Comparison of ENCODE assay signal across 8 cellular contexts in genomic region chr12:65278576-65279386, GRCh38. TPM values are rescaled to one million over a fixed set of nuclear protein-coding genes. Genes with fewer than 3 reads are reported as not detected.
DNase-seq lines count a peak whose midpoint lies in the region; ATAC-seq and TF ChIP-seq lines count a peak whose summit lies in the region.

TSS of gene MSRB3 (plus strand) at chr12:65278683. CDS start at chr12:65308580, 29,897 bp downstream.

- H3K36me3 Mint-ChIP-seq in naive thymus-derived CD4-positive, alpha-beta T cell: no peaks in the 10 kb centered on the region

- H3K4me3 Mint-ChIP-seq in naive thymus-derived CD4-positive, alpha-beta T cell: peak within 1 kb of the TSS; percentile 63 to 80 (median 71)

- H4K20me1 ChIP-seq in IMR-90 (ENCODE audit: insufficient read depth, low read length): peaks cover 32% of the 10 kb centered on the region; the same call in 1 of the 2 replicates

- peak within 1 kb of the TSS; percentile 53 for H2BK20ac ChIP-seq in IMR-90 (ENCODE audit: low read depth, low read length)

- H2AK9ac ChIP-seq in IMR-90 (replicated peaks; ENCODE audit: low read depth, low read length, poor library complexity): peak within 1 kb of the TSS; percentile 99

- ATAC-seq in GM21360 (IDR thresholded peaks at IDR 0.05; ENCODE audit: unreplicated experiment): peak; percentile 70
- peak; percentile 90 for ATAC-seq in IMR-90 (ENCODE audit: low read depth)
- ATAC-seq in naive thymus-derived CD4-positive, alpha-beta T cell: peak; percentile 62
- ATAC-seq in aorta (ENCODE audit: low FRiP score): peak; percentile 96

- H2BK120ac ChIP-seq in IMR-90 (ENCODE audit: low read depth, low read length): peak within 1 kb of the TSS; percentile 94

- peak within 1 kb of the TSS; percentile 96 for H3K9ac ChIP-seq in IMR-90 (ENCODE audit: low read depth, low read length)

- no peaks in the 10 kb centered on the region for H3K9me3 Mint-ChIP-seq in naive thymus-derived CD4-positive, alpha-beta T cell

- TF ChIP-seq POLR2A in IMR-90 (IDR thresholded peaks at IDR 0.05; ENCODE audit: low read depth, low read length): no peak; the same call in 1 of the 2 replicates

- H3K27ac ChIP-seq in IMR-90 (ENCODE audit: insufficient read depth, low read length) (peak within 1 kb of the TSS; percentile 100), aorta (ENCODE audit: low read depth in 1 of 2, low read length in 2 of 2) (peak within 1 kb of the TSS; percentile 85 to 99)
- H3K27ac ChIP-seq in naive thymus-derived CD4-positive, alpha-beta T cell (ENCODE audit: low read depth, low read length): no peak within 1 kb of the TSS

- H3K4me2 ChIP-seq in IMR-90 (ENCODE audit: low read depth, low read length): peak within 1 kb of the TSS; percentile 95

- H2AK5ac ChIP-seq in IMR-90 (ENCODE audit: low read depth, low read length): peak within 1 kb of the TSS; percentile 95

- in situ Hi-C loops in IMR-90 (cut with MboI; ENCODE audit: low sequenced_read_pairs): loop anchor here (25.0 kb wide), 1 partner anchor 1134 kb away; no protein-coding TSS in a partner anchor

- H3K4me3 ChIP-seq in IMR-90 (ENCODE audit: insufficient read depth, low read depth, low read length) (peak within 1 kb of the TSS; percentile 99), aorta (ENCODE audit: low read length in 2 of 2) (peak within 1 kb of the TSS; percentile 60 to 90)
- peak within 1 kb of the TSS; percentile 43 for H3K4me3 ChIP-seq in naive thymus-derived CD4-positive, alpha-beta T cell (ENCODE audit: low read length)

- peaks cover 7% of the 10 kb centered on the region for H3K4me1 ChIP-seq in IMR-90 (ENCODE audit: control insufficient read depth, insufficient read depth, low read length)
- no peaks in the 10 kb centered on the region for H3K4me1 ChIP-seq in naive thymus-derived CD4-positive, alpha-beta T cell (ENCODE audit: control insufficient read depth in 2 of 2, insufficient read depth in 2 of 2, low read length in 2 of 2)
- no peaks in the 10 kb centered on the region for H3K4me1 ChIP-seq in aorta (ENCODE audit: control insufficient read depth in 1 of 2, insufficient read depth in 2 of 2, low read length in 2 of 2)

- H3K18ac ChIP-seq in IMR-90 (ENCODE audit: low read depth, low read length): peak within 1 kb of the TSS; percentile 92

- H3K9me3 ChIP-seq in IMR-90 (ENCODE audit: control insufficient read depth, insufficient read depth, low read length) (no peaks in the 10 kb centered on the region), aorta (ENCODE audit: control insufficient read depth, low read length) (no peaks in the 10 kb centered on the region)
- no peaks in the 10 kb centered on the region for H3K9me3 ChIP-seq in naive thymus-derived CD4-positive, alpha-beta T cell (ENCODE audit: control insufficient read depth in 2 of 3, low read length in 3 of 3)

- H3K14ac ChIP-seq in IMR-90 (replicated peaks; ENCODE audit: low read depth, low read length): peak within 1 kb of the TSS; percentile 98

- no peak for TF ChIP-seq CTCF in IMR-90 (conservative IDR thresholded peaks at IDR 0.05; ENCODE audit: low read depth, low read length)

- H3K23ac ChIP-seq in IMR-90 (ENCODE audit: low read depth, low read length): peak within 1 kb of the TSS; percentile 94

- intact Hi-C loops in IMR-90 (cut with micrococcal nuclease) (no loop called here), aorta (cut with DNase I) (no loop called here)
- intact Hi-C loops in naive thymus-derived CD4-positive, alpha-beta T cell (cut with micrococcal nuclease): no loop called here

- H3K27ac Mint-ChIP-seq in naive thymus-derived CD4-positive, alpha-beta T cell: no peak within 1 kb of the TSS

- 0% methylated on average over 44 of the region's 88 CpGs; no CpG with 5 or more reads in 1 of the 2 experiments for WGBS in IMR-90 (ENCODE audit: extremely low coverage in 2 of 2, insufficient read length in 1 of 2), 2 experiments
- 0 to 2% methylated on average over 50 to 88 of the region's 88 CpGs for WGBS in aorta, 2 donors

- peak within 1 kb of the TSS; percentile 83 for H3K56ac ChIP-seq in IMR-90 (ENCODE audit: extremely low read depth, insufficient read depth, low read length)

- no peak for TF ChIP-seq RAD21 in IMR-90 (IDR thresholded peaks at IDR 0.05; ENCODE audit: low read length)

- H3K4ac ChIP-seq in IMR-90 (ENCODE audit: low read depth, low read length): peak within 1 kb of the TSS; percentile 86

- CTCF ChIA-PET in IMR-90 (lab: Yijun Ruan, JAX): interaction anchor here (0.8 kb wide), 1 partner anchor 193 kb away, joined by 3 read pairs; no protein-coding TSS in a partner anchor
- CTCF ChIA-PET in naive thymus-derived CD4-positive, alpha-beta T cell (lab: Charles Lee): no interaction called here

- peaks cover 59 to 76% (median 70%) of the 10 kb centered on the region in 5 donors for H3K27me3 Mint-ChIP-seq in naive thymus-derived CD4-positive, alpha-beta T cell

- no peaks in the 10 kb centered on the region; the same call in 1 of the 2 replicates for H3K36me3 ChIP-seq in IMR-90 (ENCODE audit: control insufficient read depth, insufficient read depth, low read length)
- H3K36me3 ChIP-seq in naive thymus-derived CD4-positive, alpha-beta T cell (ENCODE audit: control insufficient read depth in 2 of 3, insufficient read depth in 3 of 3, low read length in 3 of 3): no peaks in the 10 kb centered on the region
- no peaks in the 10 kb centered on the region for H3K36me3 ChIP-seq in aorta (ENCODE audit: control insufficient read depth in 1 of 2, insufficient read depth in 2 of 2, low read length in 1 of 2)

- peak within 1 kb of the TSS; percentile 99 for H2BK5ac ChIP-seq in IMR-90 (ENCODE audit: low read depth, low read length, poor library complexity, severe bottlenecking)

- DNase-seq in DMS53 (lab: John Stamatoyannopoulos, UW) (peak; percentile 73), IMR-90 (peak; percentile 70), fibroblast of the conjunctiva (ENCODE audit: low read depth) (peak; percentile 43), aorta (peak; percentile 88 to 94), NCI-H1436 treated with DMSO at 0.1 percent for 48 hours (lab: John Stamatoyannopoulos, UW) (no peak)
- peak; percentile 38 to 44 for DNase-seq in activated T-cell treated with anti-CD3 and anti-CD28 coated beads, Interleukin-2, amount 50 U/mL, for 48 hours
- DNase-seq in naive thymus-derived CD4-positive, alpha-beta T cell: peak in 4 of 9 donors; percentile 2 to 37 (median 4)

- H2BK15ac ChIP-seq in IMR-90 (ENCODE audit: low read depth, low read length): peak within 1 kb of the TSS; percentile 87; the same call in 2 of the 3 replicates

- peak within 1 kb of the TSS; percentile 98 for H2AFZ ChIP-seq in IMR-90 (replicated peaks; ENCODE audit: low read length, poor library complexity)

- H4K8ac ChIP-seq in IMR-90 (ENCODE audit: low read depth in 2 of 2, low read length in 2 of 2): peak within 1 kb of the TSS; percentile 96 to 97

- H3K4me1 Mint-ChIP-seq in naive thymus-derived CD4-positive, alpha-beta T cell: peaks cover 2 to 16% (median 5%) of the 10 kb centered on the region in 7 donors

- dilution Hi-C loops in IMR-90 (cut with HindIII; ENCODE audit: low sequenced_read_pairs, unreplicated experiment): no loop called here

- BruUV-seq in IMR-90 (replicated peaks; lab: Mats Ljungman, UMichigan): no TSS peak

- peaks cover 10% of the 10 kb centered on the region for H3K9me1 ChIP-seq in IMR-90 (ENCODE audit: insufficient read depth, low read length)

- no peaks in the 10 kb centered on the region for H3K27me3 ChIP-seq in IMR-90 (ENCODE audit: control insufficient read depth, insufficient read depth, low read length)
- H3K27me3 ChIP-seq in naive thymus-derived CD4-positive, alpha-beta T cell (ENCODE audit: control insufficient read depth in 2 of 2, insufficient read depth in 2 of 2, low read length in 2 of 2): peaks cover 0 to 5% of the 10 kb centered on the region in 2 donors
- no peaks in the 10 kb centered on the region for H3K27me3 ChIP-seq in aorta (ENCODE audit: control insufficient read depth in 1 of 2, insufficient read depth in 2 of 2, low read length in 1 of 2)

- H4K91ac ChIP-seq in IMR-90 (ENCODE audit: insufficient read depth, low read depth, low read length): peak within 1 kb of the TSS; percentile 95

- POLR2A ChIA-PET in IMR-90 (lab: Charles Lee; ENCODE audit: unreplicated experiment): no interaction called here
- POLR2A ChIA-PET in naive thymus-derived CD4-positive, alpha-beta T cell (lab: Charles Lee): no interaction called here

- H4K5ac ChIP-seq in IMR-90 (ENCODE audit: low read depth, low read length): peak within 1 kb of the TSS; percentile 98

- peaks cover 8 to 44% of the 10 kb centered on the region in 2 experiments; a peak in 3 of 4 replicates for H3K79me1 ChIP-seq in IMR-90 (ENCODE audit: low read depth in 1 of 2, low read length in 2 of 2)

TF ChIP-seq in IMR-90, 13 proteins besides CTCF, POLR2A, EP300 and RAD21 (continues in another document):
- TF ChIP-seq BHLHE40 (IDR thresholded peaks at IDR 0.05; ENCODE audit: low read depth, low read length) (peak; percentile 45; the same call in 1 of the 2 replicates), RCOR1 (IDR thresholded peaks at IDR 0.05; ENCODE audit: insufficient replicate concordance, low read length) (no peak), ELK1 (IDR thresholded peaks at IDR 0.05; ENCODE audit: borderline replicate concordance, low read depth, low read length) (no peak), MAZ (IDR thresholded peaks at IDR 0.05; ENCODE audit: borderline replicate concordance, low read depth, low read length) (peak; percentile 77), USF2 (IDR thresholded peaks at IDR 0.05; ENCODE audit: low read depth, low read length) (no peak)

RNA-seq across cellular contexts. Expression of gene MSRB3, which starts in this region (rescaled TPM):
- total RNA-seq in IMR-90 (2012; rRNA removed): 31.7 and 40.8 TPM in 2 replicates
- 28.6 and 35.7 TPM in 2 replicates for polyA plus RNA-seq in IMR-90 (2012; rRNA removed)
- 11.2 and 15.2 TPM in 2 replicates for polyA plus RNA-seq in IMR-90 (2012; cell fraction: cytosol; rRNA removed)
- polyA plus RNA-seq in IMR-90 (2012; cell fraction: nucleus; rRNA removed; ENCODE audit: low replicate concordance): 8.9 and 36.8 TPM in 2 replicates
- total RNA-seq in naive thymus-derived CD4-positive, alpha-beta T cell: 1 to 10 TPM in 1 of 5 experiments, under 1 TPM in 1, not detected in 3; 0.37 to 1.8 TPM
- not detected for polyA plus RNA-seq in naive thymus-derived CD4-positive, alpha-beta T cell
- 100 to 1,000 TPM; 198 to 298 TPM for total RNA-seq in aorta
- polyA plus RNA-seq in aorta: 100 to 1,000 TPM; 119 to 252 TPM

Comparison
In these comparisons a context has a peak if more than half of its experiments do, and no peak if none do; other contexts are left out.
1. RNA of gene MSRB3 (total RNA-seq): 198 to 298 TPM in aorta and 31.7 to 40.8 TPM in IMR-90; 0.37 to 1.8 TPM in naive thymus-derived CD4-positive, alpha-beta T cell; every median in the first group is over 10 times any median in the second.
2. RNA of gene MSRB3 (polyA plus RNA-seq): 119 to 252 TPM in aorta and 8.9 to 36.8 TPM in IMR-90; not detected in naive thymus-derived CD4-positive, alpha-beta T cell; every median in the first group is over 4 times any median in the second.
3. H3K4me3 ChIP-seq: peak in every context shown above with its lines; median percentile 99 in IMR-90; 75 in aorta; 43 in naive thymus-derived CD4-positive, alpha-beta T cell.
4. Peak in every context shown above with its lines, with median percentiles within 50 percentile points of each other: ATAC-seq.